In the genomic region with DNA sequence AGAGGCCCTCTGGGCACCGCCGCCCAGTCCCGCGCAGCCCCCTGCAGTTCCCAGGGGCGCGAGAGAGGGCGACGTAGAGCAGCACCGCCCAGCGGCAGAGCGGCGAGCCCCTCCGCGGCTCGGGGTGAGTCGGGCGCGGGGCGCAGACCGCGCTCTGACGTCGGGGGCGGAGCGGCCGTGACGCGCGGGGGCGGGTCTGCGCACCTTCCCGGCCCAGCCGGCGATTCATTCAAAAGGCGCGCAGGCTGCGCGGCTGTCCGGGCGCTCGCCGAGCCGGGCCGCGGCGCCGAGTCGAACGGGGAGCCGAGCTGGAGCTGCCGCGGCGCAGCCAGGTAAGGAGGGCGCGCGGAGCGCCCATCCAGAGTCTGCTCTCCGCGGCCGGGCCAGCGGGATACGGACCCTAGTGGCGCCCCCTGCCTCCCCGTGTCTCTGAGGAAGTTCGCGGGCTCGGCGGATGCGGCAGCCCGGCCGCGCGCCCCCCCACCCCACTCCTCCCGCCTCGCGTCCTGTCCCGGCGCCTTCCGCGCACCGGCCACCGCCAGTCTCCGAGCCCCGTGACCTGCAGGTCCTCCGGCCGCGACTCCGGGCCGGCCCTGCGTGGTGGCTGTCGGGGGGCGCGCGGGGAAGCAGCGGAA, we compare ENCODE assay signal across 1 cellular context.
A peak's percentile ranks its signal among the peaks of the same experiment; 100 is the strongest.
TF ChIP-seq lines count a peak whose summit lies in the region.

A gene with protein sequence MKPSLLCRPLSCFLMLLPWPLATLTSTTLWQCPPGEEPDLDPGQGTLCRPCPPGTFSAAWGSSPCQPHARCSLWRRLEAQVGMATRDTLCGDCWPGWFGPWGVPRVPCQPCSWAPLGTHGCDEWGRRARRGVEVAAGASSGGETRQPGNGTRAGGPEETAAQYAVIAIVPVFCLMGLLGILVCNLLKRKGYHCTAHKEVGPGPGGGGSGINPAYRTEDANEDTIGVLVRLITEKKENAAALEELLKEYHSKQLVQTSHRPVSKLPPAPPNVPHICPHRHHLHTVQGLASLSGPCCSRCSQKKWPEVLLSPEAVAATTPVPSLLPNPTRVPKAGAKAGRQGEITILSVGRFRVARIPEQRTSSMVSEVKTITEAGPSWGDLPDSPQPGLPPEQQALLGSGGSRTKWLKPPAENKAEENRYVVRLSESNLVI (plus strand): TSS at position 232 of the 635 bp plus-strand sequence. CDS start 12,738 bp downstream, outside the sequence.

TF ChIP-seq in K562, 482 proteins besides CTCF, POLR2A, EP300 and RAD21 (continued from another document and continues in another):
- TF ChIP-seq, protein P1, sequence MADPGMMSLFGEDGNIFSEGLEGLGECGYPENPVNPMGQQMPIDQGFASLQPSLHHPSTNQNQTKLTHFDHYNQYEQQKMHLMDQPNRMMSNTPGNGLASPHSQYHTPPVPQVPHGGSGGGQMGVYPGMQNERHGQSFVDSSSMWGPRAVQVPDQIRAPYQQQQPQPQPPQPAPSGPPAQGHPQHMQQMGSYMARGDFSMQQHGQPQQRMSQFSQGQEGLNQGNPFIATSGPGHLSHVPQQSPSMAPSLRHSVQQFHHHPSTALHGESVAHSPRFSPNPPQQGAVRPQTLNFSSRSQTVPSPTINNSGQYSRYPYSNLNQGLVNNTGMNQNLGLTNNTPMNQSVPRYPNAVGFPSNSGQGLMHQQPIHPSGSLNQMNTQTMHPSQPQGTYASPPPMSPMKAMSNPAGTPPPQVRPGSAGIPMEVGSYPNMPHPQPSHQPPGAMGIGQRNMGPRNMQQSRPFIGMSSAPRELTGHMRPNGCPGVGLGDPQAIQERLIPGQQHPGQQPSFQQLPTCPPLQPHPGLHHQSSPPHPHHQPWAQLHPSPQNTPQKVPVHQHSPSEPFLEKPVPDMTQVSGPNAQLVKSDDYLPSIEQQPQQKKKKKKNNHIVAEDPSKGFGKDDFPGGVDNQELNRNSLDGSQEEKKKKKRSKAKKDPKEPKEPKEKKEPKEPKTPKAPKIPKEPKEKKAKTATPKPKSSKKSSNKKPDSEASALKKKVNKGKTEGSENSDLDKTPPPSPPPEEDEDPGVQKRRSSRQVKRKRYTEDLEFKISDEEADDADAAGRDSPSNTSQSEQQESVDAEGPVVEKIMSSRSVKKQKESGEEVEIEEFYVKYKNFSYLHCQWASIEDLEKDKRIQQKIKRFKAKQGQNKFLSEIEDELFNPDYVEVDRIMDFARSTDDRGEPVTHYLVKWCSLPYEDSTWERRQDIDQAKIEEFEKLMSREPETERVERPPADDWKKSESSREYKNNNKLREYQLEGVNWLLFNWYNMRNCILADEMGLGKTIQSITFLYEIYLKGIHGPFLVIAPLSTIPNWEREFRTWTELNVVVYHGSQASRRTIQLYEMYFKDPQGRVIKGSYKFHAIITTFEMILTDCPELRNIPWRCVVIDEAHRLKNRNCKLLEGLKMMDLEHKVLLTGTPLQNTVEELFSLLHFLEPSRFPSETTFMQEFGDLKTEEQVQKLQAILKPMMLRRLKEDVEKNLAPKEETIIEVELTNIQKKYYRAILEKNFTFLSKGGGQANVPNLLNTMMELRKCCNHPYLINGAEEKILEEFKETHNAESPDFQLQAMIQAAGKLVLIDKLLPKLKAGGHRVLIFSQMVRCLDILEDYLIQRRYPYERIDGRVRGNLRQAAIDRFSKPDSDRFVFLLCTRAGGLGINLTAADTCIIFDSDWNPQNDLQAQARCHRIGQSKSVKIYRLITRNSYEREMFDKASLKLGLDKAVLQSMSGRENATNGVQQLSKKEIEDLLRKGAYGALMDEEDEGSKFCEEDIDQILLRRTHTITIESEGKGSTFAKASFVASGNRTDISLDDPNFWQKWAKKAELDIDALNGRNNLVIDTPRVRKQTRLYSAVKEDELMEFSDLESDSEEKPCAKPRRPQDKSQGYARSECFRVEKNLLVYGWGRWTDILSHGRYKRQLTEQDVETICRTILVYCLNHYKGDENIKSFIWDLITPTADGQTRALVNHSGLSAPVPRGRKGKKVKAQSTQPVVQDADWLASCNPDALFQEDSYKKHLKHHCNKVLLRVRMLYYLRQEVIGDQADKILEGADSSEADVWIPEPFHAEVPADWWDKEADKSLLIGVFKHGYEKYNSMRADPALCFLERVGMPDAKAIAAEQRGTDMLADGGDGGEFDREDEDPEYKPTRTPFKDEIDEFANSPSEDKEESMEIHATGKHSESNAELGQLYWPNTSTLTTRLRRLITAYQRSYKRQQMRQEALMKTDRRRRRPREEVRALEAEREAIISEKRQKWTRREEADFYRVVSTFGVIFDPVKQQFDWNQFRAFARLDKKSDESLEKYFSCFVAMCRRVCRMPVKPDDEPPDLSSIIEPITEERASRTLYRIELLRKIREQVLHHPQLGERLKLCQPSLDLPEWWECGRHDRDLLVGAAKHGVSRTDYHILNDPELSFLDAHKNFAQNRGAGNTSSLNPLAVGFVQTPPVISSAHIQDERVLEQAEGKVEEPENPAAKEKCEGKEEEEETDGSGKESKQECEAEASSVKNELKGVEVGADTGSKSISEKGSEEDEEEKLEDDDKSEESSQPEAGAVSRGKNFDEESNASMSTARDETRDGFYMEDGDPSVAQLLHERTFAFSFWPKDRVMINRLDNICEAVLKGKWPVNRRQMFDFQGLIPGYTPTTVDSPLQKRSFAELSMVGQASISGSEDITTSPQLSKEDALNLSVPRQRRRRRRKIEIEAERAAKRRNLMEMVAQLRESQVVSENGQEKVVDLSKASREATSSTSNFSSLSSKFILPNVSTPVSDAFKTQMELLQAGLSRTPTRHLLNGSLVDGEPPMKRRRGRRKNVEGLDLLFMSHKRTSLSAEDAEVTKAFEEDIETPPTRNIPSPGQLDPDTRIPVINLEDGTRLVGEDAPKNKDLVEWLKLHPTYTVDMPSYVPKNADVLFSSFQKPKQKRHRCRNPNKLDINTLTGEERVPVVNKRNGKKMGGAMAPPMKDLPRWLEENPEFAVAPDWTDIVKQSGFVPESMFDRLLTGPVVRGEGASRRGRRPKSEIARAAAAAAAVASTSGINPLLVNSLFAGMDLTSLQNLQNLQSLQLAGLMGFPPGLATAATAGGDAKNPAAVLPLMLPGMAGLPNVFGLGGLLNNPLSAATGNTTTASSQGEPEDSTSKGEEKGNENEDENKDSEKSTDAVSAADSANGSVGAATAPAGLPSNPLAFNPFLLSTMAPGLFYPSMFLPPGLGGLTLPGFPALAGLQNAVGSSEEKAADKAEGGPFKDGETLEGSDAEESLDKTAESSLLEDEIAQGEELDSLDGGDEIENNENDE (IDR thresholded peaks at IDR 0.05; ENCODE audit: low read depth, low read length) = no peak
- TF ChIP-seq SMARCC2 (IDR thresholded peaks at IDR 0.05; ENCODE audit: low read depth) (no peak), ZC3H11A (IDR thresholded peaks at IDR 0.05; ENCODE audit: low read depth, low read length) (no peak), MIER1 (IDR thresholded peaks at IDR 0.05; ENCODE audit: low read depth) (no peak), FOXA1 (IDR thresholded peaks at IDR 0.05; ENCODE audit: borderline replicate concordance) (no peak), TRIM28 (IDR thresholded peaks at IDR 0.05) (no peak), EP400 (IDR thresholded peaks at IDR 0.05) (no peak), HNRNPH1 (optimal IDR thresholded peaks at IDR 0.05; ENCODE audit: low read depth, low read length) (no peak), ETV5 (CRISPR knock-in tag; IDR thresholded peaks at IDR 0.05; ENCODE audit: low read depth) (0 out of 2 replicates have a peak, but pooled peaks have one; percentile 56), NRF1 (conservative IDR thresholded peaks at IDR 0.05 in 1 of 2, IDR thresholded peaks at IDR 0.05 in 1 of 2) (peak in 1 of 2 experiments; percentile 90), NELFE (IDR thresholded peaks at IDR 0.05; ENCODE audit: insufficient read depth, insufficient read length) (no peak), SMC3 (conservative IDR thresholded peaks at IDR 0.05; ENCODE audit: insufficient read depth, low read depth, low read length) (peak; percentile 42; the same call in 1 of the 2 replicates)
- TF ChIP-seq, protein P2, sequence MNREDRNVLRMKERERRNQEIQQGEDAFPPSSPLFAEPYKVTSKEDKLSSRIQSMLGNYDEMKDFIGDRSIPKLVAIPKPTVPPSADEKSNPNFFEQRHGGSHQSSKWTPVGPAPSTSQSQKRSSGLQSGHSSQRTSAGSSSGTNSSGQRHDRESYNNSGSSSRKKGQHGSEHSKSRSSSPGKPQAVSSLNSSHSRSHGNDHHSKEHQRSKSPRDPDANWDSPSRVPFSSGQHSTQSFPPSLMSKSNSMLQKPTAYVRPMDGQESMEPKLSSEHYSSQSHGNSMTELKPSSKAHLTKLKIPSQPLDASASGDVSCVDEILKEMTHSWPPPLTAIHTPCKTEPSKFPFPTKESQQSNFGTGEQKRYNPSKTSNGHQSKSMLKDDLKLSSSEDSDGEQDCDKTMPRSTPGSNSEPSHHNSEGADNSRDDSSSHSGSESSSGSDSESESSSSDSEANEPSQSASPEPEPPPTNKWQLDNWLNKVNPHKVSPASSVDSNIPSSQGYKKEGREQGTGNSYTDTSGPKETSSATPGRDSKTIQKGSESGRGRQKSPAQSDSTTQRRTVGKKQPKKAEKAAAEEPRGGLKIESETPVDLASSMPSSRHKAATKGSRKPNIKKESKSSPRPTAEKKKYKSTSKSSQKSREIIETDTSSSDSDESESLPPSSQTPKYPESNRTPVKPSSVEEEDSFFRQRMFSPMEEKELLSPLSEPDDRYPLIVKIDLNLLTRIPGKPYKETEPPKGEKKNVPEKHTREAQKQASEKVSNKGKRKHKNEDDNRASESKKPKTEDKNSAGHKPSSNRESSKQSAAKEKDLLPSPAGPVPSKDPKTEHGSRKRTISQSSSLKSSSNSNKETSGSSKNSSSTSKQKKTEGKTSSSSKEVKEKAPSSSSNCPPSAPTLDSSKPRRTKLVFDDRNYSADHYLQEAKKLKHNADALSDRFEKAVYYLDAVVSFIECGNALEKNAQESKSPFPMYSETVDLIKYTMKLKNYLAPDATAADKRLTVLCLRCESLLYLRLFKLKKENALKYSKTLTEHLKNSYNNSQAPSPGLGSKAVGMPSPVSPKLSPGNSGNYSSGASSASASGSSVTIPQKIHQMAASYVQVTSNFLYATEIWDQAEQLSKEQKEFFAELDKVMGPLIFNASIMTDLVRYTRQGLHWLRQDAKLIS (CRISPR knock-in tag; IDR thresholded peaks at IDR 0.05) = no peak; the same call in 1 of the 2 replicates
- TF ChIP-seq, protein P3, sequence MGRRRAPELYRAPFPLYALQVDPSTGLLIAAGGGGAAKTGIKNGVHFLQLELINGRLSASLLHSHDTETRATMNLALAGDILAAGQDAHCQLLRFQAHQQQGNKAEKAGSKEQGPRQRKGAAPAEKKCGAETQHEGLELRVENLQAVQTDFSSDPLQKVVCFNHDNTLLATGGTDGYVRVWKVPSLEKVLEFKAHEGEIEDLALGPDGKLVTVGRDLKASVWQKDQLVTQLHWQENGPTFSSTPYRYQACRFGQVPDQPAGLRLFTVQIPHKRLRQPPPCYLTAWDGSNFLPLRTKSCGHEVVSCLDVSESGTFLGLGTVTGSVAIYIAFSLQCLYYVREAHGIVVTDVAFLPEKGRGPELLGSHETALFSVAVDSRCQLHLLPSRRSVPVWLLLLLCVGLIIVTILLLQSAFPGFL (CRISPR knock-in tag; IDR thresholded peaks at IDR 0.05) = no peak
- TF ChIP-seq, protein P4, sequence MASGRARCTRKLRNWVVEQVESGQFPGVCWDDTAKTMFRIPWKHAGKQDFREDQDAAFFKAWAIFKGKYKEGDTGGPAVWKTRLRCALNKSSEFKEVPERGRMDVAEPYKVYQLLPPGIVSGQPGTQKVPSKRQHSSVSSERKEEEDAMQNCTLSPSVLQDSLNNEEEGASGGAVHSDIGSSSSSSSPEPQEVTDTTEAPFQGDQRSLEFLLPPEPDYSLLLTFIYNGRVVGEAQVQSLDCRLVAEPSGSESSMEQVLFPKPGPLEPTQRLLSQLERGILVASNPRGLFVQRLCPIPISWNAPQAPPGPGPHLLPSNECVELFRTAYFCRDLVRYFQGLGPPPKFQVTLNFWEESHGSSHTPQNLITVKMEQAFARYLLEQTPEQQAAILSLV (tag; IDR thresholded peaks at IDR 0.05) = no peak
- TF ChIP-seq, protein P5, sequence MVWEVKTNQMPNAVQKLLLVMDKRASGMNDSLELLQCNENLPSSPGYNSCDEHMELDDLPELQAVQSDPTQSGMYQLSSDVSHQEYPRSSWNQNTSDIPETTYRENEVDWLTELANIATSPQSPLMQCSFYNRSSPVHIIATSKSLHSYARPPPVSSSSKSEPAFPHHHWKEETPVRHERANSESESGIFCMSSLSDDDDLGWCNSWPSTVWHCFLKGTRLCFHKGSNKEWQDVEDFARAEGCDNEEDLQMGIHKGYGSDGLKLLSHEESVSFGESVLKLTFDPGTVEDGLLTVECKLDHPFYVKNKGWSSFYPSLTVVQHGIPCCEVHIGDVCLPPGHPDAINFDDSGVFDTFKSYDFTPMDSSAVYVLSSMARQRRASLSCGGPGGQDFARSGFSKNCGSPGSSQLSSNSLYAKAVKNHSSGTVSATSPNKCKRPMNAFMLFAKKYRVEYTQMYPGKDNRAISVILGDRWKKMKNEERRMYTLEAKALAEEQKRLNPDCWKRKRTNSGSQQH (CRISPR knock-in tag; IDR thresholded peaks at IDR 0.05) = no peak
